8 cellular contexts compared by ENCODE assay signal in genomic region chr2:61853848-61854434, GRCh38. TPM values are rescaled to one million over a fixed set of nuclear protein-coding genes. Genes with fewer than 3 reads are reported as not detected.
A peak's percentile ranks its signal among the peaks of the same experiment; 100 is the strongest.
DNase-seq lines count a peak whose midpoint lies in the region; ATAC-seq, FAIRE-seq and TF ChIP-seq lines count a peak whose summit lies in the region.

FAM161A (minus strand) TSS chr2:61854060; CDS start chr2:61854041, 19 bp downstream.

- H3K27ac ChIP-seq in RWPE1 = peak within 1 kb of the TSS; percentile 95
- H3K27ac ChIP-seq in neural cell (ENCODE audit: low read length) = peak within 1 kb of the TSS; percentile 89

- H3K4me3 ChIP-seq in LNCaP clone FGC (ENCODE audit: low read depth, low read length) (peak within 1 kb of the TSS; percentile 67), fibroblast of villous mesenchyme (ENCODE audit: low read depth, low read length) (peak within 1 kb of the TSS; percentile 89), neural cell (ENCODE audit: low read length) (peak within 1 kb of the TSS; percentile 95)

- peaks cover 26% of the 10 kb centered on the region for H3K4me1 Mint-ChIP-seq in stimulated activated naive CD8-positive, alpha-beta T cell treated with anti-CD3 and anti-CD28 coated beads, Interleukin-15, amount 100 ng/mL, for 72 hours

- FAIRE-seq in H54 (lab: Jason Lieb, UNC) = no peak

- no peaks in the 10 kb centered on the region for H4K20me1 ChIP-seq in neural cell (ENCODE audit: insufficient read depth)

- TF ChIP-seq CTCF in LNCaP clone FGC (IDR thresholded peaks at IDR 0.05; ENCODE audit: control insufficient read depth, extremely low read depth, insufficient read depth) (no peak), RWPE1 (conservative IDR thresholded peaks at IDR 0.05; ENCODE audit: low read depth) (no peak), fibroblast of villous mesenchyme (IDR thresholded peaks at IDR 0.05; ENCODE audit: insufficient read depth, low read depth, low read length) (no peak), neural cell (IDR thresholded peaks at IDR 0.05; ENCODE audit: poor library complexity, severe bottlenecking) (no peak)

- H3K9me3 Mint-ChIP-seq in stimulated activated naive CD8-positive, alpha-beta T cell treated with anti-CD3 and anti-CD28 coated beads, Interleukin-15, amount 100 ng/mL, for 72 hours = no peaks in the 10 kb centered on the region

- no peak for TF ChIP-seq EP300 in neural cell (conservative IDR thresholded peaks at IDR 0.05; ENCODE audit: poor library complexity, severe bottlenecking)

- peak within 1 kb of the TSS; percentile 88 for H2AFZ ChIP-seq in neural cell (ENCODE audit: low read depth, low read length)

- peak; percentile 51; the same call in 1 of the 2 replicates for TF ChIP-seq POLR2A in H54 (IDR thresholded peaks at IDR 0.05; ENCODE audit: low read depth, low read length)

- H3K4me2 ChIP-seq in neural cell (ENCODE audit: low read length) = peak within 1 kb of the TSS; percentile 74

- H3K9me3 ChIP-seq in neural cell (ENCODE audit: low read length) = no peaks in the 10 kb centered on the region

- TF ChIP-seq RAD21 in neural cell (conservative IDR thresholded peaks at IDR 0.05) = peak; percentile 19

- POLR2A ChIA-PET in RWPE1 (lab: Yijun Ruan, JAX; ENCODE audit: low non-redundant PET) = interaction anchor here (0.6 kb wide), 1 partner anchor 20 kb away, joined by 3 read pairs; no protein-coding TSS in a partner anchor

- H3K36me3 ChIP-seq in neural cell (ENCODE audit: insufficient read depth, low read length) = no peaks in the 10 kb centered on the region

- peak within 1 kb of the TSS; percentile 79 to 96 for H3K27ac Mint-ChIP-seq in stimulated activated naive CD8-positive, alpha-beta T cell treated with anti-CD3 and anti-CD28 coated beads, Interleukin-15, amount 100 ng/mL, for 72 hours

- peak within 1 kb of the TSS; percentile 75 for H3K9ac ChIP-seq in neural cell (ENCODE audit: low read length)

- H3K27me3 Mint-ChIP-seq in stimulated activated naive CD8-positive, alpha-beta T cell treated with anti-CD3 and anti-CD28 coated beads, Interleukin-15, amount 100 ng/mL, for 72 hours = no peaks in the 10 kb centered on the region

- H3K4me3 Mint-ChIP-seq in stimulated activated naive CD8-positive, alpha-beta T cell treated with anti-CD3 and anti-CD28 coated beads, Interleukin-15, amount 100 ng/mL, for 72 hours = peak within 1 kb of the TSS; percentile 97 to 99

- no peaks in the 10 kb centered on the region for H3K27me3 ChIP-seq in neural cell (ENCODE audit: insufficient read depth, low read depth, low read length)

- peaks cover 5% of the 10 kb centered on the region for H3F3A ChIP-seq in neural cell (ENCODE audit: insufficient read depth, low read length, poor library complexity, severe bottlenecking)

- DNase-seq in ELR (ENCODE audit: low read depth) (peak; percentile 85), H54 (ENCODE audit: insufficient read length, low spot score) (peak; percentile 80), LNCaP clone FGC (ENCODE audit: low read depth) (peak; percentile 22), RWPE1 (ENCODE audit: low spot score) (peak; percentile 74), fibroblast of villous mesenchyme (ENCODE audit: low read depth) (peak; percentile 84)
- DNase-seq in activated effector memory CD4-positive, alpha-beta T cell treated with anti-CD3 and anti-CD28 coated beads, Interleukin-2, amount 50 U/mL, for 16 hours = peak; percentile 90
- DNase-seq in stimulated activated naive CD8-positive, alpha-beta T cell treated with anti-CD3 and anti-CD28 coated beads, Interleukin-15, amount 100 ng/mL, for 72 hours = peak; percentile 78 to 84

- ATAC-seq in stimulated activated naive CD8-positive, alpha-beta T cell treated with anti-CD3 and anti-CD28 coated beads, Interleukin-15, amount 100 ng/mL, for 72 hours = peak; percentile 87

- CTCF ChIA-PET in RWPE1 (lab: Yijun Ruan, JAX) = interaction anchor here (0.9 kb wide), 1 partner anchor 18 kb away, joined by 3 read pairs; no protein-coding TSS in a partner anchor

- no peaks in the 10 kb centered on the region for H3K9me2 ChIP-seq in neural cell (ENCODE audit: insufficient read depth, low read length)

- H3K79me2 ChIP-seq in neural cell (replicated peaks; ENCODE audit: insufficient read depth, low read length) = no peaks in the 10 kb centered on the region

TF ChIP-seq in neural cell, 6 proteins besides CTCF, POLR2A, EP300 and RAD21:
- peak; percentile 34 for TF ChIP-seq POLR2AphosphoS5 (IDR thresholded peaks at IDR 0.05)
- peak; percentile 35 for TF ChIP-seq SMC3 (conservative IDR thresholded peaks at IDR 0.05; ENCODE audit: poor library complexity)
- peak; percentile 86 for TF ChIP-seq MXI1 (conservative IDR thresholded peaks at IDR 0.05; ENCODE audit: poor library complexity, severe bottlenecking)
- no peak for TF ChIP-seq EZH2 (IDR thresholded peaks at IDR 0.05; ENCODE audit: borderline replicate concordance, insufficient read depth, low read length, poor library complexity, severe bottlenecking)

RNA-seq across cellular contexts. Expression of gene FAM161A, which starts in this region (rescaled TPM):
- 1.9 and 2.2 TPM in 2 replicates for total RNA-seq in fibroblast of villous mesenchyme
- polyA plus RNA-seq in neural cell = 12.0 and 17.5 TPM in 2 replicates
- 20.7 and 24.9 TPM in 2 replicates for polyA minus RNA-seq in neural cell

Comparison
In these comparisons a context has a peak if more than half of its experiments do, and no peak if none do; other contexts are left out.
1. Peak in every context shown above with its lines: DNase-seq, ATAC-seq, H3K4me3 ChIP-seq and H3K27ac ChIP-seq.
2. DNase-seq: peak in every context shown above with its lines; median percentile 90 in activated effector memory CD4-positive, alpha-beta T cell treated with anti-CD3 and anti-CD28 coated beads, Interleukin-2, amount 50 U/mL, for 16 hours; 85 in ELR; 84 in fibroblast of villous mesenchyme; 81 in stimulated activated naive CD8-positive, alpha-beta T cell treated with anti-CD3 and anti-CD28 coated beads, Interleukin-15, amount 100 ng/mL, for 72 hours; 80 in H54; 74 in RWPE1; 22 in LNCaP clone FGC.